Comparison of ENCODE assay signal across 1 cellular context in the genomic region with DNA sequence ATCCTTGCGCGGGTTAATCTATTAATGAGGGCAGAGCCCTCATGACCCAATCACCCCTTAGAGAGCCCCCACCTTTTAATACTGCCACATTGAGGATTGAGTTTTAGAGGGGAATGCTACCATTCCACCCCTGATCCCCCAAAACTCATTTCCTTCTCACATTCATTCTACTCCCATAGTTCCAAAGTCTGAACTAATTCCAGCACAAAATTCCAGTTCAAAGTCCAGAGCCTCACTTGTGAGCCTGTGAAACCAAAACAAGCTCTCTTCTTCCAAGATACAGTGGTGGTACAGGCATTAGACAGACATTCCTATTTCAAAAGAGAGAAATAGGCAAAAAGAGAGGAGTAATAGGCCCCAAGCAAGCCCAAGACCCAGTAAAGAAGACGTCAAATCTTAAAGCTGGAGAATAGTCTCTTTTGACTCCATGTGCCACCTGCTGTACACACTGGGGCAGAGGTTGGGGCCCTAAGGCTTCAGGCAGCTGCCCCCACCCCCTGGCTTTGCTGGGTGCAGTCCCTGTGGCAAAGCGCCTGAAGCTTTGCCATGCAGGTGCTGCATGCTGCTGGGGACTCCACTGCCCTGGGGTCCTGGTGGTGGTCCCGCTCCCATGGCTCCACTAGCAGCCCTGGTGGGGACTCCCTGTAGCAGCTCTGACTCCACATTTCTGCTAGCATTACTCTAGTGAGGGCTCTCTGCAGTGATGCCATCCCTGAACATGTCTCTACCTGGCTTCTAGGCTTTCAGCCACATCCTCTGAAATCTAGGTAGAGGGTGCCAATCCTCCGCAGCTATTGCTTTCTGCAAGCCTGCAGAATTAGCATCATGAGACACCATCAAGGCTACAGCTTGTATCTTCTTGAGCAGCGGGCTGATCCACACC.
TF ChIP-seq lines count a peak whose summit lies in the region.

No MANE protein-coding gene starts in this region.

TF ChIP-seq in H1, 55 proteins besides CTCF, POLR2A, EP300 and RAD21:
- no peak for TF ChIP-seq SP2 (IDR thresholded peaks at IDR 0.05; ENCODE audit: low read length)
- TF ChIP-seq POU5F1 (IDR thresholded peaks at IDR 0.05; ENCODE audit: low read depth, low read length) = no peak
- TF ChIP-seq E2F6 (IDR thresholded peaks at IDR 0.05) = no peak
- no peak for TF ChIP-seq POLR2AphosphoS5 (IDR thresholded peaks at IDR 0.05; ENCODE audit: low read depth, low read length)
- TF ChIP-seq HDAC6 (IDR thresholded peaks at IDR 0.05; ENCODE audit: low read depth, low read length) = no peak
- TF ChIP-seq TCF12 (IDR thresholded peaks at IDR 0.05; ENCODE audit: low read depth, low read length) = no peak
- TF ChIP-seq KDM5A (IDR thresholded peaks at IDR 0.05; ENCODE audit: low read length) = no peak
- no peak for TF ChIP-seq SP4 (IDR thresholded peaks at IDR 0.05; ENCODE audit: low read length)
- no peak for TF ChIP-seq TEAD4 (IDR thresholded peaks at IDR 0.05; ENCODE audit: low read depth, low read length)
- TF ChIP-seq ZNF274 (IDR thresholded peaks at IDR 0.05; ENCODE audit: borderline replicate concordance, extremely low read depth, low read length) = no peak
TF ChIP-seq in H1: peak in this region for 0.
